2 cellular contexts compared by ENCODE assay signal in genomic region chr3:43748179-43748578, GRCh38.
TF ChIP-seq lines count a peak whose summit lies in the region.

No MANE protein-coding gene starts in this region.

TF ChIP-seq in A549, 52 proteins besides CTCF, POLR2A, EP300 and RAD21:
- TF ChIP-seq USF2 (IDR thresholded peaks at IDR 0.05) (peak; percentile 18; the same call in 1 of the 2 replicates), ATOH8 (CRISPR knock-in tag; IDR thresholded peaks at IDR 0.05; ENCODE audit: low read depth) (no peak)

TF ChIP-seq in IMR-90, 13 proteins besides CTCF, POLR2A, EP300 and RAD21 (continued from another document):
- TF ChIP-seq USF2 (IDR thresholded peaks at IDR 0.05; ENCODE audit: low read depth, low read length) (peak; percentile 79), BHLHE40 (IDR thresholded peaks at IDR 0.05; ENCODE audit: low read depth, low read length) (no peak), MXI1 (IDR thresholded peaks at IDR 0.05; ENCODE audit: borderline replicate concordance, low read depth, low read length) (0 out of 2 replicates have a peak, but pooled peaks have one; percentile 56), CHD1 (IDR thresholded peaks at IDR 0.05; ENCODE audit: low read depth, low read length) (no peak)
